In the genomic region with DNA sequence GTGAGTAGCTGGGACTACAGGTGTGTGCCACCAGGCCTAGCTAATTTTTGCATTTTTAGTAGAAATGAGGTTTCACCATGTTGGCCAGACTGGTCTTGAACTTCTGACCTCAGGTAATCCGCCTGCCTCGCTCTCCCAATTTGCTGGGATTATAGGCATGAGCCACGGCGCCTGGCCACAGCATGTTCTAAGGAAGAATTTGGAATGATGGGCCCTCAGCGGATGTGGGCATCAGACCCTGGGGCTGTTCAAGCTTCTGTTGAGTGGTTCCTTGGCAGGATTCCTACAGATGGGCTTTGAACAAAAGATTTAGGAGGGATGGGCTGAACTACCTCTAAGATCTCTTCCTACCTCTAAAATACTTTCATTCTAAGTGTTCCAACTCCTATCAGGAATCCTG, we compare ENCODE assay signal across 31 cellular contexts.
"Had no signal": no experiment of that assay in that cellular context is flagged by ENCODE, and none has a peak within 500 bp of the region (broad histone marks: within the 10 kb centered on the region; RNA-seq: fewer than 3 reads in every experiment).

No MANE protein-coding gene starts in this region.

- ATAC-seq: activated CD8-positive, alpha-beta T cell treated with anti-CD3 and anti-CD28 coated beads for 36 hours; esophagus mucosa; left cardiac atrium; naive thymus-derived CD4-positive, alpha-beta T cell; right lobe of liver; stimulated activated memory B cell treated with anti-CD40 and anti-IgM and Interleukin-4, amounts not matched to agents 10 μg/mL and 1 μg/mL and 100 μg/mL, for 72 hours; stimulated activated naive CD8-positive, alpha-beta T cell treated with anti-CD3 and anti-CD28 coated beads, Interleukin-15, amount 100 ng/mL, for 72 hours had no signal

- H3K4me3 Mint-ChIP-seq: activated CD4-positive, alpha-beta T cell treated with anti-CD3 and anti-CD28 coated beads, Interleukin-2, amount 10 ng/mL, durations not matched to agents 7 days and 5 days; activated CD8-positive, alpha-beta T cell treated with anti-CD3 and anti-CD28 coated beads for 36 hours; activated naive CD4-positive, alpha-beta T cell treated with anti-CD3 and anti-CD28 coated beads for 36 hours; activated naive CD8-positive, alpha-beta T cell treated with anti-CD3 and anti-CD28 coated beads, Interleukin-2, amount 10 ng/mL, durations not matched to agents 7 days and 5 days; activated T-helper 1 cell treated with anti-CD3 and anti-CD28 coated beads, Interleukin-12 subunit alpha, Interleukin-12 subunit beta, Interleukin-2, Interleukin-4 antibody, amounts not matched to agents 30 ng/mL and 10 ng/mL and 1 ng/mL, durations not matched to agents 14 hours and 24 hours and 36 hours; dendritic cell treated with granulocyte-macrophage colony-stimulating factor and Interleukin-4, amounts not matched to agents 40 ng/mL and 50 ng/mL, for 4 days; endodermal cell; stimulated activated memory B cell treated with anti-CD40 and anti-IgM and Interleukin-4, amounts not matched to agents 10 μg/mL and 1 μg/mL and 100 μg/mL, for 72 hours; stimulated activated naive CD8-positive, alpha-beta T cell treated with anti-CD3 and anti-CD28 coated beads, Interleukin-15, amount 100 ng/mL, for 72 hours; T-helper 1 cell treated with Interleukin-12 subunit alpha and Interleukin-12 subunit beta and Interleukin-4 antibody, amounts not matched to agents 30 μg/mL and 1 μg/mL, for 36 hours had no signal

- H3K27me3 ChIP-seq: ascending aorta, cardiac muscle cell, right lobe of liver, thyroid gland, upper lobe of left lung had no signal

- H3K27ac Mint-ChIP-seq: activated CD4-positive, alpha-beta T cell treated with anti-CD3 and anti-CD28 coated beads, Interleukin-2, amount 10 ng/mL, durations not matched to agents 7 days and 5 days; activated naive CD4-positive, alpha-beta T cell treated with anti-CD3 and anti-CD28 coated beads for 36 hours; activated naive CD8-positive, alpha-beta T cell treated with anti-CD3 and anti-CD28 coated beads, Interleukin-2, amount 10 ng/mL, durations not matched to agents 7 days and 5 days; dendritic cell treated with granulocyte-macrophage colony-stimulating factor and Interleukin-4, amounts not matched to agents 40 ng/mL and 50 ng/mL, for 4 days; endodermal cell; stimulated activated memory B cell treated with anti-CD40 and anti-IgM and Interleukin-4, amounts not matched to agents 10 μg/mL and 1 μg/mL and 100 μg/mL, for 72 hours; stimulated activated naive CD8-positive, alpha-beta T cell treated with anti-CD3 and anti-CD28 coated beads, Interleukin-15, amount 100 ng/mL, for 72 hours; T-helper 1 cell treated with Interleukin-12 subunit alpha and Interleukin-12 subunit beta and Interleukin-4 antibody, amounts not matched to agents 30 μg/mL and 1 μg/mL, for 36 hours had no signal

- DNase-seq: activated CD4-positive, alpha-beta T cell treated with anti-CD3 and anti-CD28 coated beads for 1 hour; activated CD4-positive, alpha-beta T cell treated with anti-CD3 and anti-CD28 coated beads, Interleukin-2, amount 10 ng/mL, durations not matched to agents 7 days and 5 days; activated CD8-positive, alpha-beta T cell treated with anti-CD3 and anti-CD28 coated beads for 36 hours; activated effector memory CD4-positive, alpha-beta T cell treated with anti-CD3 and anti-CD28 coated beads, Interleukin-2, amount 50 U/mL, for 16 hours; activated naive CD4-positive, alpha-beta T cell treated with anti-CD3 and anti-CD28 coated beads for 36 hours; activated naive CD8-positive, alpha-beta T cell treated with anti-CD3 and anti-CD28 coated beads, Interleukin-2, amount 10 ng/mL, durations not matched to agents 7 days and 5 days; activated T-cell treated with anti-CD3 and anti-CD28 coated beads, Interleukin-2, amount 50 U/mL, for 1 hour; endodermal cell; foreskin fibroblast; hippocampal formation; left cardiac atrium; mammary epithelial cell; midbrain; naive thymus-derived CD4-positive, alpha-beta T cell; right lobe of liver; stimulated activated CD4-positive, alpha-beta T cell treated with anti-CD3 and anti-CD28 coated beads, Interleukin-12 subunit alpha, Interleukin-12 subunit beta, amount 100 ng/mL, for 4 hours; stimulated activated CD4-positive, alpha-beta T cell treated with anti-CD3 and anti-CD28 coated beads, Interleukin-4, amount 100 ng/mL, for 24 hours; stimulated activated CD8-positive, alpha-beta memory T cell treated with anti-CD3 and anti-CD28 coated beads, Interleukin-4, amount 100 ng/mL, for 48 hours; stimulated activated naive CD8-positive, alpha-beta T cell treated with anti-CD3 and anti-CD28 coated beads, Interleukin-15, amount 100 ng/mL, for 72 hours; SW 1271; T-helper 9 cell; thyroid gland; upper lobe of left lung; WERI-Rb-1 had no signal

- H3K9me3 ChIP-seq: ascending aorta, right lobe of liver, thyroid gland, upper lobe of left lung had no signal

- H3K9me3 Mint-ChIP-seq: activated CD4-positive, alpha-beta T cell treated with anti-CD3 and anti-CD28 coated beads, Interleukin-2, amount 10 ng/mL, durations not matched to agents 7 days and 5 days; activated CD8-positive, alpha-beta T cell treated with anti-CD3 and anti-CD28 coated beads for 36 hours; activated naive CD4-positive, alpha-beta T cell treated with anti-CD3 and anti-CD28 coated beads for 36 hours; activated naive CD8-positive, alpha-beta T cell treated with anti-CD3 and anti-CD28 coated beads, Interleukin-2, amount 10 ng/mL, durations not matched to agents 7 days and 5 days; activated T-helper 1 cell treated with anti-CD3 and anti-CD28 coated beads, Interleukin-12 subunit alpha, Interleukin-12 subunit beta, Interleukin-2, Interleukin-4 antibody, amounts not matched to agents 30 ng/mL and 10 ng/mL and 1 ng/mL, durations not matched to agents 14 hours and 24 hours and 36 hours; dendritic cell treated with granulocyte-macrophage colony-stimulating factor and Interleukin-4, amounts not matched to agents 40 ng/mL and 50 ng/mL, for 4 days; endodermal cell; stimulated activated memory B cell treated with anti-CD40 and anti-IgM and Interleukin-4, amounts not matched to agents 10 μg/mL and 1 μg/mL and 100 μg/mL, for 72 hours; stimulated activated naive CD8-positive, alpha-beta T cell treated with anti-CD3 and anti-CD28 coated beads, Interleukin-15, amount 100 ng/mL, for 72 hours; T-helper 1 cell treated with Interleukin-12 subunit alpha and Interleukin-12 subunit beta and Interleukin-4 antibody, amounts not matched to agents 30 μg/mL and 1 μg/mL, for 36 hours had no signal

- H3K27me3 Mint-ChIP-seq: activated CD4-positive, alpha-beta T cell treated with anti-CD3 and anti-CD28 coated beads, Interleukin-2, amount 10 ng/mL, durations not matched to agents 7 days and 5 days; activated CD8-positive, alpha-beta T cell treated with anti-CD3 and anti-CD28 coated beads for 36 hours; activated naive CD8-positive, alpha-beta T cell treated with anti-CD3 and anti-CD28 coated beads, Interleukin-2, amount 10 ng/mL, durations not matched to agents 7 days and 5 days; dendritic cell treated with granulocyte-macrophage colony-stimulating factor and Interleukin-4, amounts not matched to agents 40 ng/mL and 50 ng/mL, for 4 days; naive thymus-derived CD4-positive, alpha-beta T cell; stimulated activated memory B cell treated with anti-CD40 and anti-IgM and Interleukin-4, amounts not matched to agents 10 μg/mL and 1 μg/mL and 100 μg/mL, for 72 hours; stimulated activated naive CD8-positive, alpha-beta T cell treated with anti-CD3 and anti-CD28 coated beads, Interleukin-15, amount 100 ng/mL, for 72 hours had no signal

- H3K4me3 ChIP-seq: ascending aorta, cardiac muscle cell, right lobe of liver, thyroid gland, upper lobe of left lung had no signal

- H3K27ac ChIP-seq: ascending aorta, cardiac muscle cell, right lobe of liver, thyroid gland, upper lobe of left lung, WERI-Rb-1 had no signal
